ENCODE assay signal across 10 cellular contexts in the genomic region with DNA sequence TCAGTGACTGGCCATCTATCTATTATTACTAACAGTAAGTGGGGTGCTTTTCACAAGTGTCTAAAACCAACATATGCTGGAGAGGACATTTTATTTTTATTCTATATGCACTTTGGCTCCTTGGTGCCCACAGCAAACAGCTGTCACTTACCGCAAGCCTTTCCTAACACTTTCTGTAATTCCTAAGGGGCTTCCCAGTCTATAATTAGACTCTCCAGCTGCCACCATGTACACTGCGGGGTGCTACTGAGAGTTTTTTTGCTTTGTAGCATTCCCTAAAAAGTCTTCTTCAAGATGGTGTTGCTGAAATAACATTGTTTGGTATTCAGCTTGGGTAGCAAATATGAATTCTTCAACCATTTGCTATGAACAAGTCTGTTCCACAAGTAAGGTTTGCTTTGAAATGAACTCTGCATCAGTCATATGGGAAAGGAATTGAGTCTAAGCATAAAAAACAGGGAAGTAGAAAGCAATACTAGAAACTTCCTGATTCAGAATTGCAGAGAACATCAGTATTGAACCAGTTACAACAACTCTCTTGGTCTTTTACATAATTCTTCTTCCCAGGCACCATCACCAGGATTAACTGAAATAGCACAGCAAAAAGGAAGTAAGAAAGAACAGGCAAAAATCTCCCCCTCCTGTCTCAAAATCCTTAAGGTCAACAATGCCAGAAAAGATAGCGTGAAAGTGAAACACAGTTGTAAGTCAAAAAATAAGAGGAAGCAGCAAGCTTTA. TPM values are rescaled to one million over a fixed set of nuclear protein-coding genes. Genes with fewer than 3 reads are reported as not detected.
A peak's percentile ranks its signal among the peaks of the same experiment; 100 is the strongest.
DNase-seq lines count a peak whose midpoint lies in the region; ATAC-seq lines count a peak whose summit lies in the region.
"Had no signal": no experiment of that assay in that cellular context is flagged by ENCODE, and none has a peak within 500 bp of the region (broad histone marks: within the 10 kb centered on the region; RNA-seq: fewer than 3 reads in every experiment).

No MANE protein-coding gene starts in this region.

- H3K4me1 ChIP-seq in CD4-positive, alpha-beta memory T cell (ENCODE audit: insufficient read depth, low read length): no peaks in the 10 kb centered on the region

- POLR2A ChIA-PET in CD4-positive, alpha-beta memory T cell (lab: Charles Lee; ENCODE audit: partially characterized antibody): no interaction called here

- no peaks in the 10 kb centered on the region for H3K36me3 ChIP-seq in CD4-positive, alpha-beta memory T cell (ENCODE audit: insufficient read depth, low read length)

- H3K4me1 Mint-ChIP-seq in stimulated activated naive B cell treated with anti-CD40 and anti-IgM and Interleukin-4, amounts not matched to agents 10 μg/mL and 1 μg/mL and 100 μg/mL, for 72 hours: peaks cover 12 to 14% of the 10 kb centered on the region in 2 donors
- H3K4me1 Mint-ChIP-seq in activated T-helper 2 cell treated with anti-CD3 and anti-CD28 coated beads, Interferon-gamma antibody, Interleukin-2, Interleukin-4, amounts not matched to agents 10 μg/mL and 5 μg/mL and 100 μg/mL, durations not matched to agents 14 hours and 24 hours and 36 hours (ENCODE audit: low read depth): no peaks in the 10 kb centered on the region
- H3K4me1 Mint-ChIP-seq in CD4-positive, alpha-beta memory T cell: peaks cover 0 to 5% (median 2%) of the 10 kb centered on the region in 4 donors
- H3K4me1 Mint-ChIP-seq: stimulated activated effector memory CD8-positive, alpha-beta T cell treated with anti-CD3 and anti-CD28 coated beads, Interleukin-12 subunit alpha, Interleukin-12 subunit beta, amount 100 ng/mL, for 72 hours had no signal

- H3K27me3 Mint-ChIP-seq in stimulated activated naive B cell treated with anti-CD40 and anti-IgM and Interleukin-4, amounts not matched to agents 10 μg/mL and 1 μg/mL and 100 μg/mL, for 72 hours: peaks cover 15 to 19% of the 10 kb centered on the region in 2 donors
- H3K27me3 Mint-ChIP-seq in activated T-helper 2 cell treated with anti-CD3 and anti-CD28 coated beads, Interferon-gamma antibody, Interleukin-2, Interleukin-4, amounts not matched to agents 10 μg/mL and 5 μg/mL and 100 μg/mL, durations not matched to agents 14 hours and 24 hours and 36 hours (ENCODE audit: low read depth): no peaks in the 10 kb centered on the region
- peaks cover 1 to 8% of the 10 kb centered on the region in 2 donors for H3K27me3 Mint-ChIP-seq in CD4-positive, alpha-beta memory T cell

- H3K36me3 Mint-ChIP-seq in stimulated activated naive B cell treated with anti-CD40 and anti-IgM and Interleukin-4, amounts not matched to agents 10 μg/mL and 1 μg/mL and 100 μg/mL, for 72 hours: no peaks in the 10 kb centered on the region
- no peaks in the 10 kb centered on the region for H3K36me3 Mint-ChIP-seq in activated T-helper 2 cell treated with anti-CD3 and anti-CD28 coated beads, Interferon-gamma antibody, Interleukin-2, Interleukin-4, amounts not matched to agents 10 μg/mL and 5 μg/mL and 100 μg/mL, durations not matched to agents 14 hours and 24 hours and 36 hours (ENCODE audit: low read depth)
- no peaks in the 10 kb centered on the region for H3K36me3 Mint-ChIP-seq in CD4-positive, alpha-beta memory T cell
- H3K36me3 Mint-ChIP-seq: stimulated activated effector memory CD8-positive, alpha-beta T cell treated with anti-CD3 and anti-CD28 coated beads, Interleukin-12 subunit alpha, Interleukin-12 subunit beta, amount 100 ng/mL, for 72 hours had no signal

- no peaks in the 10 kb centered on the region for H3K9me3 ChIP-seq in CD4-positive, alpha-beta memory T cell (ENCODE audit: control insufficient read depth in 1 of 2, low read length in 2 of 2)

- H3K4me3 ChIP-seq in CD4-positive, alpha-beta memory T cell (ENCODE audit: low read length in 2 of 2): no peak overlapping the region

- CTCF ChIA-PET in CD4-positive, alpha-beta memory T cell (lab: Charles Lee; ENCODE audit: partially characterized antibody): no interaction called here

- no peaks in the 10 kb centered on the region for H3K9me3 Mint-ChIP-seq in stimulated activated naive B cell treated with anti-CD40 and anti-IgM and Interleukin-4, amounts not matched to agents 10 μg/mL and 1 μg/mL and 100 μg/mL, for 72 hours
- no peaks in the 10 kb centered on the region for H3K9me3 Mint-ChIP-seq in activated T-helper 2 cell treated with anti-CD3 and anti-CD28 coated beads, Interferon-gamma antibody, Interleukin-2, Interleukin-4, amounts not matched to agents 10 μg/mL and 5 μg/mL and 100 μg/mL, durations not matched to agents 14 hours and 24 hours and 36 hours
- no peaks in the 10 kb centered on the region for H3K9me3 Mint-ChIP-seq in CD4-positive, alpha-beta memory T cell

- no peak overlapping the region for H3K27ac ChIP-seq in CD4-positive, alpha-beta memory T cell (ENCODE audit: low read depth, low read length)

- peak; percentile 55 for DNase-seq in NCI-H1092 (lab: John Stamatoyannopoulos, UW)
- DNase-seq in SKM-1 treated with dmso at 0.1 percent for 144 hours (lab: John Stamatoyannopoulos, UW; ENCODE audit: unreplicated experiment): peak; percentile 89
- DNase-seq in left lobe of liver (ENCODE audit: low spot score): no peak
- no peak for DNase-seq in stimulated activated naive B cell treated with anti-CD40 and anti-IgM and Interleukin-4, amounts not matched to agents 10 μg/mL and 1 μg/mL and 100 μg/mL, for 72 hours
- DNase-seq in activated T-helper 2 cell treated with anti-CD3 and anti-CD28 coated beads, Interferon-gamma antibody, Interleukin-2, Interleukin-4, amounts not matched to agents 10 μg/mL and 5 μg/mL and 100 μg/mL, durations not matched to agents 14 hours and 24 hours and 36 hours (ENCODE audit: low spot score): no peak
- no peak for DNase-seq in CD4-positive, alpha-beta memory T cell
- DNase-seq: NCI-H510A treated with DMSO at 0.1 percent for 48 hours; stimulated activated CD4-positive, alpha-beta T cell treated with anti-CD3 and anti-CD28 coated beads, Interleukin-12 subunit alpha, Interleukin-12 subunit beta, amount 100 ng/mL, for 4 hours had no signal

- intact Hi-C loops in activated T-helper 2 cell treated with anti-CD3 and anti-CD28 coated beads, Interferon-gamma antibody, Interleukin-2, Interleukin-4, amounts not matched to agents 10 μg/mL and 5 μg/mL and 100 μg/mL, durations not matched to agents 14 hours and 24 hours and 36 hours (cut with micrococcal nuclease): no loop called here
- intact Hi-C loops in CD4-positive, alpha-beta memory T cell (cut with micrococcal nuclease): no loop called here

- ATAC-seq in left lobe of liver (peak; percentile 24), GM21529 (IDR thresholded peaks at IDR 0.05; ENCODE audit: unreplicated experiment) (no peak)
- peak; percentile 41 to 43 for ATAC-seq in stimulated activated naive B cell treated with anti-CD40 and anti-IgM and Interleukin-4, amounts not matched to agents 10 μg/mL and 1 μg/mL and 100 μg/mL, for 72 hours (replicated peaks)
- ATAC-seq: stimulated activated effector memory CD8-positive, alpha-beta T cell treated with anti-CD3 and anti-CD28 coated beads, Interleukin-12 subunit alpha, Interleukin-12 subunit beta, amount 100 ng/mL, for 72 hours had no signal

- peak overlapping the region; percentile 70 for H3K27ac Mint-ChIP-seq in stimulated activated naive B cell treated with anti-CD40 and anti-IgM and Interleukin-4, amounts not matched to agents 10 μg/mL and 1 μg/mL and 100 μg/mL, for 72 hours
- H3K27ac Mint-ChIP-seq in activated T-helper 2 cell treated with anti-CD3 and anti-CD28 coated beads, Interferon-gamma antibody, Interleukin-2, Interleukin-4, amounts not matched to agents 10 μg/mL and 5 μg/mL and 100 μg/mL, durations not matched to agents 14 hours and 24 hours and 36 hours: no peak overlapping the region
- no peak overlapping the region for H3K27ac Mint-ChIP-seq in CD4-positive, alpha-beta memory T cell
- H3K27ac Mint-ChIP-seq: stimulated activated effector memory CD8-positive, alpha-beta T cell treated with anti-CD3 and anti-CD28 coated beads, Interleukin-12 subunit alpha, Interleukin-12 subunit beta, amount 100 ng/mL, for 72 hours had no signal

- H3K4me3 Mint-ChIP-seq in stimulated activated naive B cell treated with anti-CD40 and anti-IgM and Interleukin-4, amounts not matched to agents 10 μg/mL and 1 μg/mL and 100 μg/mL, for 72 hours: peak overlapping the region; percentile 28 to 61
- H3K4me3 Mint-ChIP-seq in activated T-helper 2 cell treated with anti-CD3 and anti-CD28 coated beads, Interferon-gamma antibody, Interleukin-2, Interleukin-4, amounts not matched to agents 10 μg/mL and 5 μg/mL and 100 μg/mL, durations not matched to agents 14 hours and 24 hours and 36 hours (ENCODE audit: low read depth): no peak overlapping the region
- H3K4me3 Mint-ChIP-seq in CD4-positive, alpha-beta memory T cell: peak overlapping the region in 1 of 8 donors; percentile 12
- H3K4me3 Mint-ChIP-seq: stimulated activated effector memory CD8-positive, alpha-beta T cell treated with anti-CD3 and anti-CD28 coated beads, Interleukin-12 subunit alpha, Interleukin-12 subunit beta, amount 100 ng/mL, for 72 hours had no signal

- H3K27me3 ChIP-seq in CD4-positive, alpha-beta memory T cell (ENCODE audit: insufficient read depth, low read length): no peaks in the 10 kb centered on the region

RNA-seq across cellular contexts. Expression of gene EPB41L3, which starts 28.6 kb away (rescaled TPM):
- 4.0 TPM for total RNA-seq in left lobe of liver
- total RNA-seq in activated T-helper 2 cell treated with anti-CD3 and anti-CD28 coated beads, Interferon-gamma antibody, Interleukin-2, Interleukin-4, amounts not matched to agents 10 μg/mL and 5 μg/mL and 100 μg/mL, durations not matched to agents 14 hours and 24 hours and 36 hours: 1.6 and 1.9 TPM in 2 replicates
- total RNA-seq in CD4-positive, alpha-beta memory T cell: 1 to 10 TPM; 3.2 to 3.3 TPM
- polyA plus RNA-seq in CD4-positive, alpha-beta memory T cell: under 1 TPM in 1 of 2 donors, not detected in 1; 0.89 TPM

Comparison
In these comparisons a context has a peak if more than half of its experiments do, and no peak if none do; other contexts are left out.
1. DNase-seq: peak in NCI-H1092 (single experiment) and SKM-1 treated with dmso at 0.1 percent for 144 hours (single experiment); none in left lobe of liver (single experiment), stimulated activated naive B cell treated with anti-CD40 and anti-IgM and Interleukin-4, amounts not matched to agents 10 μg/mL and 1 μg/mL and 100 μg/mL, for 72 hours (single experiment), activated T-helper 2 cell treated with anti-CD3 and anti-CD28 coated beads, Interferon-gamma antibody, Interleukin-2, Interleukin-4, amounts not matched to agents 10 μg/mL and 5 μg/mL and 100 μg/mL, durations not matched to agents 14 hours and 24 hours and 36 hours (single experiment) and CD4-positive, alpha-beta memory T cell (0 of 5).